Comparison of ENCODE assay signal across 10 cellular contexts in genomic region chr15:76012021-76012551, GRCh38. TPM values are rescaled to one million over a fixed set of nuclear protein-coding genes. Genes with fewer than 3 reads are reported as not detected.
DNase-seq lines count a peak whose midpoint lies in the region; ATAC-seq, FAIRE-seq and TF ChIP-seq lines count a peak whose summit lies in the region.
"Had no signal": no experiment of that assay in that cellular context is flagged by ENCODE, and none has a peak within 500 bp of the region (broad histone marks: within the 10 kb centered on the region; RNA-seq: fewer than 3 reads in every experiment).

Gene NRG4, minus strand, starts transcription at chr15:76012424. Its CDS starts 1,194 bp downstream, at chr15:76011230.

- H3K9me3 ChIP-seq in ectodermal cell (ENCODE audit: control insufficient read depth, low read length), result no peaks in the 10 kb centered on the region
- H3K9me3 ChIP-seq in pancreas, result no peaks in the 10 kb centered on the region
- H3K9me3 ChIP-seq: Peyer's patch had no signal

- peak within 1 kb of the TSS; percentile 45 for H3K4me3 ChIP-seq in GM08714 (ENCODE audit: low read length)
- H3K4me3 ChIP-seq in NB4 (ENCODE audit: low read depth, low read length), result peak within 1 kb of the TSS; percentile 67
- H3K4me3 ChIP-seq in ectodermal cell (ENCODE audit: insufficient read depth, low read depth, low read length), result no peak within 1 kb of the TSS
- H3K4me3 ChIP-seq in pancreas, result peak within 1 kb of the TSS in 3 of 4 donors; percentile 20 to 37 (median 36)
- H3K4me3 ChIP-seq: Peyer's patch had no signal

- DNase-seq in NB4 (ENCODE audit: low read depth), result peak; percentile 59
- DNase-seq in pancreas, result peak in 5 of 6 donors; percentile 41 to 60 (median 50)
- no peak for DNase-seq in ecto neural progenitor cell (ENCODE audit: low spot score)
- DNase-seq in NCI-H2029 (lab: John Stamatoyannopoulos, UW), result no peak
- DNase-seq: activated gamma-delta T cell treated with Interleukin-2 at 50 U/mL for 16 hours, Peyer's patch had no signal

- no peak for TF ChIP-seq POLR2A in NB4 (IDR thresholded peaks at IDR 0.05; ENCODE audit: extremely low read depth, insufficient read length)

- H3K27ac ChIP-seq in ectodermal cell (ENCODE audit: insufficient read depth, low read depth, low read length, poor library complexity, severe bottlenecking), result peak within 1 kb of the TSS; percentile 31
- peak within 1 kb of the TSS; percentile 28 to 79 (median 68) for H3K27ac ChIP-seq in pancreas
- H3K27ac ChIP-seq: Peyer's patch had no signal

- no peaks in the 10 kb centered on the region for H3K27me3 ChIP-seq in ectodermal cell (ENCODE audit: control insufficient read depth, insufficient read depth, low read length, poor library complexity, severe bottlenecking)
- H3K27me3 ChIP-seq in pancreas, result no peaks in the 10 kb centered on the region
- H3K27me3 ChIP-seq: Peyer's patch had no signal

- H3K36me3 ChIP-seq in ectodermal cell (ENCODE audit: control insufficient read depth, insufficient read depth, low read length) (no peaks in the 10 kb centered on the region), pancreas (no peaks in the 10 kb centered on the region)
- H3K36me3 ChIP-seq: Peyer's patch had no signal

- no peak for FAIRE-seq in pancreas (lab: Jason Lieb, UNC)

- ATAC-seq in pancreas (peak; percentile 84 to 93 (median 90)), GM18517 (IDR thresholded peaks at IDR 0.05; ENCODE audit: unreplicated experiment) (no peak), GM21529 (IDR thresholded peaks at IDR 0.05; ENCODE audit: unreplicated experiment) (no peak)

- H3K4me1 ChIP-seq in ectodermal cell (ENCODE audit: control insufficient read depth, insufficient read depth, low read length) (no peaks in the 10 kb centered on the region), pancreas (peaks cover 0 to 17% (median 7%) of the 10 kb centered on the region in 3 donors)
- H3K4me1 ChIP-seq: Peyer's patch had no signal

- WGBS in ectodermal cell, 2 experiments, result 81 to 86% methylated on average over 9 of the region's 9 CpGs
- 3 to 6% methylated on average over 9 of the region's 9 CpGs for WGBS in pancreas, 2 donors

- intact Hi-C loops in pancreas (cut with DNase I), result no loop called here

- no peak for TF ChIP-seq CTCF in NB4 (IDR thresholded peaks at IDR 0.05; ENCODE audit: low read depth, low read length)
- no peak for TF ChIP-seq CTCF in pancreas (IDR thresholded peaks at IDR 0.05)

RNA-seq across cellular contexts. Expression of gene NRG4, which starts in this region (rescaled TPM):
- polyA plus RNA-seq in ectodermal cell (2013, experiment 1 of 4), result 0.69 TPM
- polyA plus RNA-seq in ectodermal cell (2013, experiment 2 of 4), result 0.30 TPM
- 0.21 TPM for polyA plus RNA-seq in ectodermal cell (2013, experiment 3 of 4)
- polyA plus RNA-seq in ectodermal cell (2013, experiment 4 of 4), result 0.16 TPM
- total RNA-seq in pancreas, result 10 to 100 TPM; 20.4 to 50.1 (median 36.0) TPM
- 1 to 10 TPM; 6.0 to 8.9 TPM for polyA plus RNA-seq in pancreas
- total RNA-seq: Peyer's patch had no signal

Comparison
In these comparisons a context has a peak if more than half of its experiments do, and no peak if none do; other contexts are left out.
1. DNase-seq: peak in NB4 (single experiment) and pancreas (5 of 6); none in ecto neural progenitor cell (single experiment) and NCI-H2029 (single experiment).
2. ATAC-seq: peak in pancreas (4 of 4); none in GM18517 (single experiment) and GM21529 (single experiment).